8 cellular contexts compared by ENCODE assay signal in genomic region chr4:93828332-93828829, GRCh38. TPM values are rescaled to one million over a fixed set of nuclear protein-coding genes. Genes with fewer than 3 reads are reported as not detected.
DNase-seq lines count a peak whose midpoint lies in the region; ATAC-seq, FAIRE-seq and TF ChIP-seq lines count a peak whose summit lies in the region.

Gene ATOH1, plus strand, starts transcription at chr4:93828753. Its CDS starts 174 bp downstream, at chr4:93828927.

- no peak for FAIRE-seq in D721Med (lab: Jason Lieb, UNC)

- peaks cover 27% of the 10 kb centered on the region for H3K4me1 Mint-ChIP-seq in activated T-cell treated with anti-CD3 and anti-CD28 coated beads, Interleukin-2, amount 50 U/mL, for 72 hours (ENCODE audit: low read depth)

- no peak within 1 kb of the TSS for H3K27ac Mint-ChIP-seq in activated T-cell treated with anti-CD3 and anti-CD28 coated beads, Interleukin-2, amount 50 U/mL, for 72 hours

- DNase-seq in activated T-cell treated with anti-CD3 and anti-CD28 coated beads, Interleukin-2, amount 50 U/mL, for 72 hours, result no peak
- no peak for DNase-seq in activated T-cell treated with anti-CD3 and anti-CD28 coated beads, Interleukin-2, amount 50 U/mL, for 48 hours
- DNase-seq in SW480 (ENCODE audit: low spot score) (peak; percentile 29), glomerular visceral epithelial cell (ENCODE audit: extremely low spot score) (peak; percentile 15), retinal pigment epithelial cell (ENCODE audit: low read depth) (no peak), D721Med (ENCODE audit: insufficient read length, low spot score) (no peak), cortex of kidney (lab: John Stamatoyannopoulos, UW) (no peak), NCI-H526 treated with DMSO at 0.1 percent for 48 hours (lab: John Stamatoyannopoulos, UW) (no peak)

- H3K4me3 Mint-ChIP-seq in activated T-cell treated with anti-CD3 and anti-CD28 coated beads, Interleukin-2, amount 50 U/mL, for 72 hours, result peak within 1 kb of the TSS; percentile 75 to 81

- ATAC-seq in activated T-cell treated with anti-CD3 and anti-CD28 coated beads, Interleukin-2, amount 50 U/mL, for 72 hours (replicated peaks in 1 of 2), result no peak

- TF ChIP-seq CTCF in retinal pigment epithelial cell (conservative IDR thresholded peaks at IDR 0.05; ENCODE audit: low read depth, low read length) (no peak), D721Med (IDR thresholded peaks at IDR 0.05; ENCODE audit: insufficient read depth, missing control alignments) (no peak)

- H3K36me3 Mint-ChIP-seq in activated T-cell treated with anti-CD3 and anti-CD28 coated beads, Interleukin-2, amount 50 U/mL, for 72 hours (ENCODE audit: insufficient read depth in 2 of 2), result peaks cover 3 to 5% of the 10 kb centered on the region in 2 donors

- peak within 1 kb of the TSS; percentile 50 for H3K4me3 ChIP-seq in retinal pigment epithelial cell (ENCODE audit: low read length)

- H3K9me3 Mint-ChIP-seq in activated T-cell treated with anti-CD3 and anti-CD28 coated beads, Interleukin-2, amount 50 U/mL, for 72 hours, result no peaks in the 10 kb centered on the region

- H3K27me3 Mint-ChIP-seq in activated T-cell treated with anti-CD3 and anti-CD28 coated beads, Interleukin-2, amount 50 U/mL, for 72 hours (ENCODE audit: low read depth), result peaks cover 72% of the 10 kb centered on the region

RNA-seq across cellular contexts. Expression of gene ATOH1, which starts in this region (rescaled TPM):
- not detected for total RNA-seq in activated T-cell treated with anti-CD3 and anti-CD28 coated beads, Interleukin-2, amount 50 U/mL, for 72 hours

Comparison
In these comparisons a context has a peak if more than half of its experiments do, and no peak if none do; other contexts are left out.
1. DNase-seq: peak in SW480 (single experiment) and glomerular visceral epithelial cell (single experiment); none in activated T-cell treated with anti-CD3 and anti-CD28 coated beads, Interleukin-2, amount 50 U/mL, for 72 hours (0 of 2), activated T-cell treated with anti-CD3 and anti-CD28 coated beads, Interleukin-2, amount 50 U/mL, for 48 hours (0 of 2), retinal pigment epithelial cell (single experiment), D721Med (single experiment), cortex of kidney (single experiment) and NCI-H526 treated with DMSO at 0.1 percent for 48 hours (single experiment).